Comparison of ENCODE assay signal across 8 cellular contexts in the genomic region with DNA sequence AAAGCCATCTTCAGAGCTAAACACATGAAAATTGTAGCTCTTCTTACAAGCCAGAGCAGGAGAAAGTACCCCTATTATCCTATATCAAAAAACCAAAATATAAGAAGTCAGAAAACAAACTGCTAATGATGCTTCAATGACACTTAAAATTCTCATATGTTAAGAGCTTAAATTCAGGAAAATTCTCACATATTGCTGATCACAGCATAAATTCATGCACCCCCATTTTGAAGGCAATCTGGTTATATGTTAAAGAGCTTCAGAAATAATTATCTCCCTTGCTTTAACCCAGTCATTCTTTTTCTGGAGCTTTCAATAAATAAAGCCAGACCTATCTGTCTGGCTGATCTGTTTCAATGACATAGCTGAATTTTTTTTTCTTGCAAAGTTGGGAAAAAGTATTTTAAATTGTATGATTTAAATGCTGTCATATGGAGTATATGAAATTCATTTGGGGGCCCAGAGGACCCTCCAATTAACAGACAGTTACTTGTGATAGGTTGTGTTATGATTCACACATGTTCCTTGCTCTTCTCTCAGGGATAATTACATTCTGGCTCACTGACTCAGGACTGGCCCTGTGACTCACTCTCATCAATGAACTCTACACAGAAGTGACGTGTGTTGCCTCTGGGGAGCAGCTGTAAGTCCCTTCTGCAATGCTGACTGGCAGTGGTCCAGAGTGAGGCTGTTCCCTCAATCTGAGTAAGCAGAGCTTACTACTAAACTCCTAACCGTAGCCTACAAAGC.
DNase-seq lines count a peak whose midpoint lies in the region; ATAC-seq, FAIRE-seq and TF ChIP-seq lines count a peak whose summit lies in the region.

No MANE protein-coding gene starts in this region.

- H3K4me3 ChIP-seq in SK-N-MC, result no peak overlapping the region
- no peak overlapping the region for H3K4me3 ChIP-seq in osteoblast (ENCODE audit: insufficient read depth, low read length)

- TF ChIP-seq POLR2A in GM12892 (IDR thresholded peaks at IDR 0.05; ENCODE audit: low read depth, low read length), result no peak

- H3K4me1 ChIP-seq in foreskin keratinocyte (peaks cover 11% of the 10 kb centered on the region), osteoblast (ENCODE audit: insufficient read depth, low read length) (peaks cover 14% of the 10 kb centered on the region)

- no peaks in the 10 kb centered on the region for H3K36me3 ChIP-seq in SK-N-MC (ENCODE audit: insufficient read depth, low read length)
- no peaks in the 10 kb centered on the region for H3K36me3 ChIP-seq in osteoblast (ENCODE audit: insufficient read depth, low read length)

- no peak overlapping the region for H2AFZ ChIP-seq in osteoblast (ENCODE audit: low read length)

- no peak overlapping the region; the same call in 1 of the 2 replicates for H3K27ac ChIP-seq in SK-N-MC
- peak overlapping the region; percentile 39 for H3K27ac ChIP-seq in foreskin keratinocyte
- peak overlapping the region; percentile 87 for H3K27ac ChIP-seq in osteoblast (ENCODE audit: low read depth, low read length)

- DNase-seq in GM12892 (ENCODE audit: insufficient read length), result no peak
- peak; percentile 90 for DNase-seq in NCI-H1105 treated with DMSO at 0.1 percent for 48 hours (lab: John Stamatoyannopoulos, UW)
- DNase-seq in SK-N-MC (ENCODE audit: low read depth, low spot score), result peak; percentile 77
- peak; percentile 95 to 98 for DNase-seq in foreskin keratinocyte
- DNase-seq in osteoblast (ENCODE audit: insufficient read length, low spot score, missing footprints), result peak; percentile 58
- no peak for DNase-seq in NCI-H146 (lab: John Stamatoyannopoulos, UW)
- DNase-seq in stimulated activated CD8-positive, alpha-beta memory T cell treated with anti-CD3 and anti-CD28 coated beads, Interleukin-4, amount 100 ng/mL, for 48 hours, result no peak

- no peak overlapping the region for H3K9ac ChIP-seq in SK-N-MC (ENCODE audit: insufficient read length)

- TF ChIP-seq CTCF in foreskin keratinocyte (conservative IDR thresholded peaks at IDR 0.05), result no peak
- no peak for TF ChIP-seq CTCF in osteoblast (IDR thresholded peaks at IDR 0.05; ENCODE audit: extremely low read depth, low read depth, low read length)

- H3K9me3 ChIP-seq in SK-N-MC (ENCODE audit: low read depth, low read length), result no peaks in the 10 kb centered on the region
- no peaks in the 10 kb centered on the region for H3K9me3 ChIP-seq in osteoblast (ENCODE audit: low read depth, low read length)

- no peaks in the 10 kb centered on the region for H4K20me1 ChIP-seq in osteoblast (ENCODE audit: insufficient read depth, low read length)

- FAIRE-seq in GM12892 (lab: Jason Lieb, UNC), result peak; percentile 81

- no peaks in the 10 kb centered on the region for H3K79me2 ChIP-seq in osteoblast (ENCODE audit: insufficient read depth, low read length)

- ATAC-seq in HG02678 (IDR thresholded peaks at IDR 0.05; ENCODE audit: unreplicated experiment) (peak; percentile 58), foreskin keratinocyte (peak; percentile 100)

- H3K27me3 ChIP-seq in foreskin keratinocyte, result no peaks in the 10 kb centered on the region
- no peaks in the 10 kb centered on the region for H3K27me3 ChIP-seq in osteoblast (ENCODE audit: insufficient read depth, low read length)

- peak overlapping the region; percentile 69 for H3K4me2 ChIP-seq in osteoblast (ENCODE audit: insufficient read depth, low read length)

Comparison
In these comparisons a context has a peak if more than half of its experiments do, and no peak if none do; other contexts are left out.
1. DNase-seq: peak in NCI-H1105 treated with DMSO at 0.1 percent for 48 hours (single experiment), SK-N-MC (single experiment), foreskin keratinocyte (2 of 2) and osteoblast (single experiment); none in GM12892 (single experiment), NCI-H146 (single experiment) and stimulated activated CD8-positive, alpha-beta memory T cell treated with anti-CD3 and anti-CD28 coated beads, Interleukin-4, amount 100 ng/mL, for 48 hours (single experiment).